Comparison of ENCODE assay signal across 22 cellular contexts in the genomic region with DNA sequence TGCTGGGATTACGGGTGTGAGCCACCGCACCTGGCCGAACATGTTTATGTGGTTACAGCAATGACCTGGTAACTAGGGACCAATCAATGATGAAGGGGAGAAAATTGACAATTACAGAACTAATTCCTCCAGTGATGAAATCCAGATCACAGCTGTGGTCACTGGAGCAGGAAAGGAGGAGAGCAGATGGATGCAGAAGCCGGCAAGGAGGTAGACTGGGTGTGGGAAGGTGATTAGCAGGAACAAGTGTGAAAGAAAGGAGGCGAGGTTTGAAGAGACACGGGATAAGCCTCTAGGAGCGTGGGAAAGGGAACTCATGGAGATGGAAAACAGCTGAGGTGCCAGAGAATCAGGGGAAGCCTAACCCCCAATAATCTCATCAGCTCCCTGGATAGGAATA.
"Had no signal": no experiment of that assay in that cellular context is flagged by ENCODE, and none has a peak within 500 bp of the region (broad histone marks: within the 10 kb centered on the region; RNA-seq: fewer than 3 reads in every experiment).

No MANE protein-coding gene starts in this region.

- H3K27ac ChIP-seq: brain microvascular endothelial cell, gastroesophageal sphincter, hepatocyte, ovary, sigmoid colon, vagina had no signal

- H3K36me3 ChIP-seq: brain microvascular endothelial cell, gastroesophageal sphincter, ovary, sigmoid colon, vagina had no signal

- H3K9me3 ChIP-seq: gastroesophageal sphincter, ovary, sigmoid colon, vagina had no signal

- DNase-seq: activated CD4-positive, alpha-beta T cell treated with anti-CD3 and anti-CD28 coated beads for 4 hours; activated CD4-positive, alpha-beta T cell treated with anti-CD3 and anti-CD28 coated beads, Interleukin-2, amount 50 U/mL, for 4 hours; activated naive CD4-positive, alpha-beta T cell treated with anti-CD3 and anti-CD28 coated beads for 36 hours; activated T-cell treated with anti-CD3 and anti-CD28 coated beads for 4 hours; activated T-cell treated with anti-CD3 and anti-CD28 coated beads, Interleukin-2, amount 50 U/mL, for 72 hours; amniotic stem cell; brain microvascular endothelial cell; cortex of kidney; effector memory CD8-positive, alpha-beta T cell; islet precursor cell; left ventricle myocardium superior; ovary; stimulated activated CD4-positive, alpha-beta T cell treated with anti-CD3 and anti-CD28 coated beads, Interleukin-1b, Interleukin-23, amount 100 ng/mL, for 48 hours; stimulated activated CD4-positive, alpha-beta T cell treated with anti-CD3 and anti-CD28 coated beads, Interleukin-4, amount 100 ng/mL, for 4 hours; stimulated activated CD8-positive, alpha-beta memory T cell treated with anti-CD3 and anti-CD28 coated beads, Interleukin-4, amount 100 ng/mL, for 48 hours; stimulated activated naive CD8-positive, alpha-beta T cell treated with anti-CD3 and anti-CD28 coated beads, Interleukin-15, amount 100 ng/mL, for 72 hours; substantia nigra had no signal

- H3K27me3 ChIP-seq: ovary, vagina had no signal

- ATAC-seq: activated T-cell treated with anti-CD3 and anti-CD28 coated beads, Interleukin-2, amount 50 U/mL, for 72 hours; effector memory CD8-positive, alpha-beta T cell; gastroesophageal sphincter; left ventricle myocardium superior; stimulated activated memory B cell treated with anti-CD40 and anti-IgM and Interleukin-4, amounts not matched to agents 10 μg/mL and 1 μg/mL and 100 μg/mL, for 72 hours; stimulated activated naive CD8-positive, alpha-beta T cell treated with anti-CD3 and anti-CD28 coated beads, Interleukin-15, amount 100 ng/mL, for 72 hours had no signal

- H3K4me3 ChIP-seq: gastroesophageal sphincter, hepatocyte, ovary, sigmoid colon, vagina had no signal
